13 cellular contexts compared by ENCODE assay signal in the genomic region with DNA sequence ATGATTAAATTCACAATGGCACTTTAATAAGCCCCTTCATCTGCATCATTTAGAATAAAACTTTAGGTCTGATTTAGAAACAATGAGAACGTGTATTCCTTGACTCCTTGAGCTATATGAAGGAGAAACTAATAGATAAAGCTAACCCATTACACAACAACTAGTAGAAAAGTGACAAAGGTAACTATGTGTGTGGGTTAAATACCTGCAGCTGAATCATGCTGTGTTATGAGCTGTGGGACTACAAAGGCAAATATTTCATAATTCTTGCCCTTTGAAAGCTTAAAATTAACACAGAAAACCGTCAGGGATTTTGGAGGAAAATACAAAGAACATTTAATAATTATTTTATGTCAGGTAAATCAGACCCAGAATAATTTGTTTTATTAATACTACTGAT. TPM values are rescaled to one million over a fixed set of nuclear protein-coding genes. Genes with fewer than 3 reads are reported as not detected.
DNase-seq lines count a peak whose midpoint lies in the region; ATAC-seq and TF ChIP-seq lines count a peak whose summit lies in the region.
"Had no signal": no experiment of that assay in that cellular context is flagged by ENCODE, and none has a peak within 500 bp of the region (broad histone marks: within the 10 kb centered on the region; RNA-seq: fewer than 3 reads in every experiment).

No MANE protein-coding gene starts in this region.

- peak overlapping the region; percentile 61 for H3K27ac Mint-ChIP-seq in Calu3 (ENCODE audit: unreplicated experiment)
- H3K27ac Mint-ChIP-seq in endodermal cell = no peak overlapping the region
- no peak overlapping the region for H3K27ac Mint-ChIP-seq in neural progenitor cell

- H3K27me3 Mint-ChIP-seq in Calu3 (ENCODE audit: unreplicated experiment) (no peaks in the 10 kb centered on the region), endodermal cell (ENCODE audit: insufficient read depth) (peaks cover 37% of the 10 kb centered on the region), neural progenitor cell (ENCODE audit: insufficient read depth, low read depth) (peaks cover 3% of the 10 kb centered on the region)

- H3F3A ChIP-seq in neural progenitor cell (ENCODE audit: low read depth) = peaks cover 19% of the 10 kb centered on the region

- no peak overlapping the region for H3K4me3 ChIP-seq in endodermal cell (ENCODE audit: low read length)
- H3K4me3 ChIP-seq in neural progenitor cell = peak overlapping the region; percentile 26
- no peak overlapping the region for H3K4me3 ChIP-seq in gastrocnemius medialis

- TF ChIP-seq POLR2A in gastrocnemius medialis (IDR thresholded peaks at IDR 0.05) = no peak

- no peak for ATAC-seq in gastrocnemius medialis
- no peak for ATAC-seq in HG03439 (IDR thresholded peaks at IDR 0.05; ENCODE audit: unreplicated experiment)

- intact Hi-C loops in Calu3 (cut with micrococcal nuclease; ENCODE audit: unreplicated experiment) (loop anchor here (5.0 to 10.0 kb wide), 3 partner anchors 38 to 201 kb away; no protein-coding TSS in a partner anchor), gastrocnemius medialis (cut with DNase I; ENCODE audit: low total_unique reads) (no loop called here)

- peak overlapping the region; percentile 65 for H2AFZ ChIP-seq in neural progenitor cell (replicated peaks)

- no peaks in the 10 kb centered on the region for H3K36me3 ChIP-seq in endodermal cell (ENCODE audit: control insufficient read depth, insufficient read depth, low read length)
- no peaks in the 10 kb centered on the region for H3K36me3 ChIP-seq in neural progenitor cell
- no peaks in the 10 kb centered on the region for H3K36me3 ChIP-seq in gastrocnemius medialis

- no peak overlapping the region for H3K27ac ChIP-seq in endodermal cell (ENCODE audit: low read depth, low read length)
- H3K27ac ChIP-seq in neural progenitor cell = no peak overlapping the region
- H3K27ac ChIP-seq in gastrocnemius medialis = no peak overlapping the region

- peaks cover 12% of the 10 kb centered on the region for H3K36me3 Mint-ChIP-seq in Calu3 (ENCODE audit: insufficient read depth, unreplicated experiment)
- H3K36me3 Mint-ChIP-seq in endodermal cell (ENCODE audit: low read depth) = no peaks in the 10 kb centered on the region
- H3K36me3 Mint-ChIP-seq in neural progenitor cell = no peaks in the 10 kb centered on the region

- H3K79me2 ChIP-seq in neural progenitor cell (ENCODE audit: low read depth) = no peaks in the 10 kb centered on the region

- in situ Hi-C loops in gastrocnemius medialis (cut with MboI; ENCODE audit: low sequenced_read_pairs in 4 of 4) = loop anchor here in 2 of 4 donors (25.0 kb wide), 2 partner anchors 388 to 1213 kb away; no protein-coding TSS in a partner anchor

- peak overlapping the region; percentile 74 for H3K4me3 Mint-ChIP-seq in Calu3 (ENCODE audit: low read depth, unreplicated experiment)
- peak overlapping the region; percentile 37 for H3K4me3 Mint-ChIP-seq in endodermal cell
- H3K4me3 Mint-ChIP-seq in neural progenitor cell = peak overlapping the region; percentile 87

- no CpG with 5 or more reads among the region's 2 CpGs for WGBS in endodermal cell (ENCODE audit: insufficient coverage in 1 of 2, insufficient read length in 1 of 2), 2 experiments

- TF ChIP-seq CTCF in Calu3 (IDR thresholded peaks at IDR 0.05; ENCODE audit: unreplicated experiment) (no peak), endodermal cell (conservative IDR thresholded peaks at IDR 0.05) (no peak), neural progenitor cell (IDR thresholded peaks at IDR 0.05) (no peak), gastrocnemius medialis (IDR thresholded peaks at IDR 0.05 in 4 of 5, conservative IDR thresholded peaks at IDR 0.05 in 1 of 5) (no peak)

- H3K4me1 ChIP-seq in endodermal cell (ENCODE audit: control insufficient read depth, insufficient read depth, low read length) (no peaks in the 10 kb centered on the region), neural progenitor cell (peaks cover 23% of the 10 kb centered on the region), gastrocnemius medialis (no peaks in the 10 kb centered on the region)

- H3K9me3 Mint-ChIP-seq in Calu3 (ENCODE audit: low read depth, unreplicated experiment) = no peaks in the 10 kb centered on the region
- H3K9me3 Mint-ChIP-seq in endodermal cell = peaks cover 66% of the 10 kb centered on the region
- peaks cover 2% of the 10 kb centered on the region for H3K9me3 Mint-ChIP-seq in neural progenitor cell

- H3K27me3 ChIP-seq in endodermal cell (ENCODE audit: control insufficient read depth, insufficient read depth, low read length, poor library complexity, severe bottlenecking) (peaks cover 29% of the 10 kb centered on the region), neural progenitor cell (peaks cover 6% of the 10 kb centered on the region), gastrocnemius medialis (peaks cover 0 to 18% (median 0%) of the 10 kb centered on the region in 3 donors)

- CTCF ChIA-PET in Calu3 (lab: Charles Lee) = interaction anchor here (0.6 to 0.9 kb wide), 3 partner anchors 52 to 230 kb away, joined by 3 to 8 read pairs (median 5); no protein-coding TSS in a partner anchor

- no peaks in the 10 kb centered on the region for H3K9me3 ChIP-seq in endodermal cell (ENCODE audit: control insufficient read depth, low read length)
- H3K9me3 ChIP-seq in neural progenitor cell (ENCODE audit: low read depth) = peaks cover 4% of the 10 kb centered on the region
- H3K9me3 ChIP-seq in gastrocnemius medialis = no peaks in the 10 kb centered on the region

- H3K9ac ChIP-seq in endodermal cell (ENCODE audit: extremely low read depth, low read length, poor library complexity, severe bottlenecking) = no peak overlapping the region
- H3K9ac ChIP-seq in neural progenitor cell = no peak overlapping the region

- H3K4me1 Mint-ChIP-seq in Calu3 (ENCODE audit: low read depth, unreplicated experiment) (peaks cover 31% of the 10 kb centered on the region), endodermal cell (peaks cover 20% of the 10 kb centered on the region), neural progenitor cell (peaks cover 28% of the 10 kb centered on the region)

- no TSS peak for BruUV-seq in Calu3 (replicated peaks; lab: Mats Ljungman, UMichigan)

- DNase-seq in Calu3 (no peak), SW480 (ENCODE audit: low spot score) (peak; percentile 16), endodermal cell (no peak), neural progenitor cell (ENCODE audit: low spot score) (no peak), gastrocnemius medialis (no peak), NCI-H345 (lab: John Stamatoyannopoulos, UW) (no peak)
- DNase-seq in activated effector memory CD4-positive, alpha-beta T cell treated with anti-CD3 and anti-CD28 coated beads, Interleukin-2, amount 50 U/mL, for 16 hours = no peak
- DNase-seq: amniotic stem cell; NCI-H187 treated with DMSO at 0.1 percent for 48 hours; stimulated activated CD4-positive, alpha-beta T cell treated with anti-CD3 and anti-CD28 coated beads, Interleukin-4, amount 100 ng/mL, for 1 hour had no signal

- no peaks in the 10 kb centered on the region for H4K20me1 ChIP-seq in neural progenitor cell (ENCODE audit: low read depth)

- H3K4me2 ChIP-seq in neural progenitor cell = peak overlapping the region; percentile 57

RNA-seq across cellular contexts. Expression of gene NDP, which starts 0.9 kb away (rescaled TPM):
- total RNA-seq in Calu3 (2022) (0.86 and 1.5 TPM in 2 replicates), endodermal cell (not detected), neural progenitor cell (ENCODE audit: low replicate concordance) (2.3 and 2.5 TPM in 2 replicates), gastrocnemius medialis (not detected)
- 2.2 TPM for polyA plus RNA-seq in endodermal cell (2013, experiment 1 of 2)
- polyA plus RNA-seq in endodermal cell (2013, experiment 2 of 2) = 1.6 TPM
- total RNA-seq: activated CD8-positive, alpha-beta memory T cell treated with anti-CD3 and anti-CD28 coated beads for 36 hours; mononuclear cell had no signal

Comparison
In these comparisons a context has a peak if more than half of its experiments do, and no peak if none do; other contexts are left out.
1. H3K4me3 Mint-ChIP-seq: peak in every context shown above with its lines; median percentile 87 in neural progenitor cell; 74 in Calu3; 37 in endodermal cell.